ENCODE assay signal across 1 cellular context in genomic region chr5:133274597-133274935, GRCh38.
TF ChIP-seq lines count a peak whose summit lies in the region.

No MANE protein-coding gene starts in this region.

TF ChIP-seq in HEK293, 187 proteins besides CTCF, POLR2A, EP300 and RAD21 (continued from another document and continues in another):
- TF ChIP-seq ZSCAN18 (tag by site-specific recombination; IDR thresholded peaks at IDR 0.05) (no peak), ZNF654 (tag by site-specific recombination; IDR thresholded peaks at IDR 0.05; ENCODE audit: low read depth) (no peak), ZNF560 (tag by site-specific recombination; IDR thresholded peaks at IDR 0.05; ENCODE audit: borderline replicate concordance) (no peak), ZNF623 (tag by site-specific recombination; IDR thresholded peaks at IDR 0.05) (no peak), ZNF549 (tag by site-specific recombination; IDR thresholded peaks at IDR 0.05) (no peak), ZNF501 (tag by site-specific recombination; IDR thresholded peaks at IDR 0.05) (peak; percentile 77), ZNF704 (tag by site-specific recombination; IDR thresholded peaks at IDR 0.05) (no peak), ZNF16 (tag by site-specific recombination; IDR thresholded peaks at IDR 0.05; ENCODE audit: low read depth) (no peak), ZNF639 (tag by site-specific recombination; IDR thresholded peaks at IDR 0.05) (0 out of 2 replicates have a peak, but pooled peaks have one; percentile 36), ZSCAN4 (tag by site-specific recombination; IDR thresholded peaks at IDR 0.05) (0 out of 2 replicates have a peak, but pooled peaks have one; percentile 35), ZSCAN23 (tag by site-specific recombination; IDR thresholded peaks at IDR 0.05) (peak; percentile 82; the same call in 1 of the 2 replicates), ZNF184 (tag by site-specific recombination; IDR thresholded peaks at IDR 0.05) (0 out of 2 replicates have a peak, but pooled peaks have one; percentile 55), TSHZ1 (tag by site-specific recombination; IDR thresholded peaks at IDR 0.05; ENCODE audit: borderline replicate concordance) (peak; percentile 95), ZNF423 (tag by site-specific recombination; IDR thresholded peaks at IDR 0.05) (no peak), ZNF473 (tag by site-specific recombination; IDR thresholded peaks at IDR 0.05) (no peak), ZNF513 (tag by site-specific recombination; IDR thresholded peaks at IDR 0.05) (no peak), SETDB1 (IDR thresholded peaks at IDR 0.05; ENCODE audit: insufficient read length, low read length) (no peak), ZNF561 (tag by site-specific recombination; IDR thresholded peaks at IDR 0.05; ENCODE audit: borderline replicate concordance) (peak; percentile 54; the same call in 1 of the 2 replicates), ZNF214 (tag by site-specific recombination; IDR thresholded peaks at IDR 0.05; ENCODE audit: borderline replicate concordance) (no peak), ZBTB1 (tag by site-specific recombination; IDR thresholded peaks at IDR 0.05) (peak; percentile 58; the same call in 1 of the 2 replicates), MZF1 (tag by site-specific recombination; IDR thresholded peaks at IDR 0.05; ENCODE audit: borderline replicate concordance) (no peak), ZNF530 (tag by site-specific recombination; IDR thresholded peaks at IDR 0.05; ENCODE audit: low read depth) (no peak), ZNF514 (tag by site-specific recombination; IDR thresholded peaks at IDR 0.05) (no peak), ZBTB44 (tag by site-specific recombination; IDR thresholded peaks at IDR 0.05) (peak; percentile 50; the same call in 1 of the 2 replicates), ZBTB17 (tag by site-specific recombination; IDR thresholded peaks at IDR 0.05) (no peak; the same call in 1 of the 2 replicates), GFI1B (tag by site-specific recombination; IDR thresholded peaks at IDR 0.05) (no peak), ZNF580 (tag by site-specific recombination; IDR thresholded peaks at IDR 0.05) (0 out of 2 replicates have a peak, but pooled peaks have one; percentile 14), ZFHX2 (tag by site-specific recombination; conservative IDR thresholded peaks at IDR 0.05) (peak; percentile 67), PRDM2 (tag by site-specific recombination; IDR thresholded peaks at IDR 0.05; ENCODE audit: borderline replicate concordance) (no peak), ZNF747 (tag by site-specific recombination; IDR thresholded peaks at IDR 0.05) (no peak), ZNF280C (tag by site-specific recombination; IDR thresholded peaks at IDR 0.05) (no peak)
